Comparison of ENCODE assay signal across 18 cellular contexts in genomic region chr15:74830868-74831267, GRCh38. TPM values are rescaled to one million over a fixed set of nuclear protein-coding genes. Genes with fewer than 3 reads are reported as not detected.
DNase-seq lines count a peak whose midpoint lies in the region; ATAC-seq and TF ChIP-seq lines count a peak whose summit lies in the region.
"Had no signal": no experiment of that assay in that cellular context is flagged by ENCODE, and none has a peak within 500 bp of the region (broad histone marks: within the 10 kb centered on the region; RNA-seq: fewer than 3 reads in every experiment).

No MANE protein-coding gene starts in this region.

- H3K4me1 ChIP-seq in skeletal muscle tissue (ENCODE audit: control insufficient read depth in 3 of 3, insufficient read depth in 3 of 3, low read length in 3 of 3) (peaks cover 5 to 34% (median 31%) of the 10 kb centered on the region in 3 donors), Caco-2 (no peaks in the 10 kb centered on the region)

- H3K9ac ChIP-seq in skeletal muscle tissue (ENCODE audit: low read depth in 1 of 3, low read length in 3 of 3): peak overlapping the region in 1 of 3 donors; percentile 33

- no peaks in the 10 kb centered on the region for H3K9me3 ChIP-seq in skeletal muscle tissue (ENCODE audit: control insufficient read depth in 3 of 3, low read length in 3 of 3)
- H3K9me3 ChIP-seq in Caco-2: no peaks in the 10 kb centered on the region
- H3K9me3 ChIP-seq: spleen had no signal

- DNase-seq in LHCN-M2 (ENCODE audit: low read depth) (peak; percentile 54), hypothalamus (lab: John Stamatoyannopoulos, UW) (peak in 39 of 51 donors; percentile 6 to 76 (median 44)), NCI-H510A (lab: John Stamatoyannopoulos, UW) (no peak), Caco-2 (no peak)
- DNase-seq: activated gamma-delta T cell; CD4-positive, alpha-beta T cell; NCI-H1417 treated with DMSO at 0.1 percent for 48 hours; NCI-H524; spleen; stimulated activated naive CD8-positive, alpha-beta T cell treated with anti-CD3 and anti-CD28 coated beads, Interleukin-15, amount 100 ng/mL, for 72 hours had no signal

- no peaks in the 10 kb centered on the region for H3K36me3 Mint-ChIP-seq in brain
- no peaks in the 10 kb centered on the region for H3K36me3 Mint-ChIP-seq in Caco-2 (ENCODE audit: insufficient read depth, unreplicated experiment)
- H3K36me3 Mint-ChIP-seq: memory B cell had no signal

- POLR2A ChIA-PET in Caco-2 (lab: Charles Lee): no interaction called here

- H3K4me3 Mint-ChIP-seq in brain (peak overlapping the region in 2 of 5 experiments; percentile 11 to 60), Caco-2 (ENCODE audit: unreplicated experiment) (no peak overlapping the region)
- H3K4me3 Mint-ChIP-seq: CD4-positive, alpha-beta T cell; memory B cell; stimulated activated naive CD8-positive, alpha-beta T cell treated with anti-CD3 and anti-CD28 coated beads, Interleukin-15, amount 100 ng/mL, for 72 hours had no signal

- H3K9me3 Mint-ChIP-seq in brain (peaks cover 0 to 4% (median 0%) of the 10 kb centered on the region in 5 experiments), Caco-2 (ENCODE audit: unreplicated experiment) (no peaks in the 10 kb centered on the region)
- H3K9me3 Mint-ChIP-seq: CD4-positive, alpha-beta T cell; memory B cell; stimulated activated naive CD8-positive, alpha-beta T cell treated with anti-CD3 and anti-CD28 coated beads, Interleukin-15, amount 100 ng/mL, for 72 hours had no signal

- TF ChIP-seq CTCF in brain (conservative IDR thresholded peaks at IDR 0.05): no peak
- no peak for TF ChIP-seq CTCF in Caco-2 (IDR thresholded peaks at IDR 0.05; ENCODE audit: insufficient read depth in 1 of 2, low read depth in 1 of 2, low read length in 1 of 2, severe bottlenecking in 1 of 2, unreplicated experiment in 1 of 2)

- peak overlapping the region; percentile 25 for H3K27ac ChIP-seq in skeletal muscle tissue (ENCODE audit: low read depth, low read length)
- H3K27ac ChIP-seq: HL-60, spleen had no signal

- intact Hi-C loops in Caco-2 (cut with micrococcal nuclease; ENCODE audit: unreplicated experiment): no loop called here

- peaks cover 54% of the 10 kb centered on the region for H3K4me1 Mint-ChIP-seq in brain
- H3K4me1 Mint-ChIP-seq in Caco-2 (ENCODE audit: low read depth, unreplicated experiment): no peaks in the 10 kb centered on the region

- no peak for ATAC-seq in HG03039 (IDR thresholded peaks at IDR 0.05; ENCODE audit: unreplicated experiment)
- ATAC-seq: K562; stimulated activated naive CD8-positive, alpha-beta T cell treated with anti-CD3 and anti-CD28 coated beads, Interleukin-15, amount 100 ng/mL, for 72 hours had no signal

- H3K27ac Mint-ChIP-seq in brain (peak overlapping the region; percentile 6 to 95 (median 38)), Caco-2 (ENCODE audit: unreplicated experiment) (no peak overlapping the region)
- H3K27ac Mint-ChIP-seq: CD4-positive, alpha-beta T cell; memory B cell; stimulated activated naive CD8-positive, alpha-beta T cell treated with anti-CD3 and anti-CD28 coated beads, Interleukin-15, amount 100 ng/mL, for 72 hours had no signal

- no peak overlapping the region for H3K4me3 ChIP-seq in skeletal muscle tissue (ENCODE audit: low read length in 3 of 3)
- H3K4me3 ChIP-seq in Caco-2 (ENCODE audit: low read depth, low read length): no peak overlapping the region
- H3K4me3 ChIP-seq: K562, spleen had no signal

- CTCF ChIA-PET in Caco-2 (lab: Charles Lee): no interaction called here

- H3K27me3 ChIP-seq in skeletal muscle tissue (ENCODE audit: control insufficient read depth in 3 of 3, insufficient read depth in 3 of 3, low read length in 3 of 3) (peaks cover 11 to 23% (median 22%) of the 10 kb centered on the region in 3 donors), Caco-2 (replicated peaks; ENCODE audit: control insufficient read depth, insufficient read depth, low read length) (peaks cover 1% of the 10 kb centered on the region; the same call in 1 of the 2 replicates)

- BruUV-seq in Caco-2 (replicated peaks; lab: Mats Ljungman, UMichigan): no TSS peak

- H3K27me3 Mint-ChIP-seq in brain (peaks cover 40% of the 10 kb centered on the region), Caco-2 (ENCODE audit: insufficient read depth, unreplicated experiment) (peaks cover 2% of the 10 kb centered on the region)

- peaks cover 0 to 4% (median 4%) of the 10 kb centered on the region in 3 donors for H3K36me3 ChIP-seq in skeletal muscle tissue (ENCODE audit: control insufficient read depth in 3 of 3, insufficient read depth in 3 of 3, low read length in 3 of 3)
- H3K36me3 ChIP-seq in Caco-2 (ENCODE audit: control insufficient read depth, insufficient read depth, low read length): no peaks in the 10 kb centered on the region

RNA-seq across cellular contexts. Expression of gene CPLX3, which starts 4.4 kb away (rescaled TPM):
- total RNA-seq in LHCN-M2 (2014; rRNA removed) (not detected in 2 replicates), skeletal muscle tissue (not detected), Caco-2 (2022) (not detected in 2 replicates)
- not detected for polyA plus RNA-seq in LHCN-M2 (2012)
- 2.1 TPM for polyA plus RNA-seq in brain (ENCODE audit: insufficient read depth, low read depth, low replicate concordance)
- total RNA-seq: activated CD8-positive, alpha-beta memory T cell treated with anti-CD3 and anti-CD28 coated beads for 36 hours; dermis microvascular lymphatic vessel endothelial cell; K562 had no signal
- polyA plus RNA-seq: K562 had no signal

RNA-seq across cellular contexts. Expression of gene ULK3, which starts 12.1 kb away (rescaled TPM):
- 31.5 and 36.4 TPM in 2 replicates for total RNA-seq in LHCN-M2 (2014; rRNA removed)
- polyA plus RNA-seq in LHCN-M2 (2012): 13.8 TPM
- polyA plus RNA-seq in brain (ENCODE audit: insufficient read depth, low read depth, low replicate concordance): 25.2 TPM
- 18.3 TPM for total RNA-seq in skeletal muscle tissue
- total RNA-seq in Caco-2 (2022): 28.2 and 33.4 TPM in 2 replicates

RNA-seq across cellular contexts. Expression of gene LMAN1L, which starts 18.2 kb away (rescaled TPM):
- 0.06 TPM in 1 of 2 replicates, not detected in the other for total RNA-seq in LHCN-M2 (2014; rRNA removed)
- not detected for polyA plus RNA-seq in LHCN-M2 (2012)
- polyA plus RNA-seq in brain (ENCODE audit: insufficient read depth, low read depth, low replicate concordance): not detected
- total RNA-seq in skeletal muscle tissue: not detected
- not detected in 2 replicates for total RNA-seq in Caco-2 (2022)
- total RNA-seq: dermis microvascular lymphatic vessel endothelial cell, K562 had no signal
- polyA plus RNA-seq: K562 had no signal

RNA-seq across cellular contexts. Expression of gene SCAMP2, which starts 42.3 kb away (rescaled TPM):
- total RNA-seq in LHCN-M2 (2014; rRNA removed) (29.2 and 40.0 TPM in 2 replicates), skeletal muscle tissue (15.7 TPM), Caco-2 (2022) (97.4 and 98.5 TPM in 2 replicates)
- polyA plus RNA-seq in LHCN-M2 (2012): 64.6 TPM
- polyA plus RNA-seq in brain (ENCODE audit: insufficient read depth, low read depth, low replicate concordance): 70.3 TPM

RNA-seq across cellular contexts. Expression of gene CSK, which starts 49.0 kb away (rescaled TPM):
- 22.2 and 28.8 TPM in 2 replicates for total RNA-seq in LHCN-M2 (2014; rRNA removed)
- polyA plus RNA-seq in LHCN-M2 (2012): 41.6 TPM
- polyA plus RNA-seq in brain (ENCODE audit: insufficient read depth, low read depth, low replicate concordance): 66.2 TPM
- total RNA-seq in skeletal muscle tissue: 13.6 TPM
- 62.7 and 62.8 TPM in 2 replicates for total RNA-seq in Caco-2 (2022)

Comparison
In these comparisons a context has a peak if more than half of its experiments do, and no peak if none do; other contexts are left out.
1. DNase-seq: peak in LHCN-M2 (single experiment) and hypothalamus (39 of 51); none in NCI-H510A (single experiment) and Caco-2 (0 of 2).